36 cellular contexts compared by ENCODE assay signal in the genomic region with DNA sequence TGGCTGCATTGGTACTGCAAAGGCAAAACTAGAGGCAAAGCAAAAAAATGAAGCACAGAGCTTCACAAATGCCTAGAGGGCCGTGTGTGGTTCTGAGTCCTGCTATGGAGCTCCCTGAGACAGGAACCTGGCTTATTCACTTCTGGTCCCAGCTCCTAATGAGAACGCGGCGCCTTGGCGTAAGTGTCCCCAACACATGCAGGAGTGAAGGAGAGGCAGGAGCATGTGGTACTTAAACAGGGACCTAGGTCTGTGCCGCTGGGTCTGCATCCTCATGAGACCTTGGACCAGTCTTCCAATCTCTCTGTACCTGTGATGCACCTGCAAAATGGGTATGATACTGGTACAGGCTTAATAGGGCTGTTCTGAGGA. TPM values are rescaled to one million over a fixed set of nuclear protein-coding genes. Genes with fewer than 3 reads are reported as not detected.
"Had no signal": no experiment of that assay in that cellular context is flagged by ENCODE, and none has a peak within 500 bp of the region (broad histone marks: within the 10 kb centered on the region; RNA-seq: fewer than 3 reads in every experiment).

No MANE protein-coding gene starts in this region.

- H3K9me3 ChIP-seq: ascending aorta, breast epithelium, colonic mucosa had no signal

- H3K27me3 Mint-ChIP-seq: activated CD4-positive, alpha-beta T cell treated with anti-CD3 and anti-CD28 coated beads for 36 hours; activated naive CD8-positive, alpha-beta T cell treated with anti-CD3 and anti-CD28 coated beads, Interleukin-2, amount 10 ng/mL, durations not matched to agents 7 days and 5 days; activated T-cell treated with anti-CD3 and anti-CD28 coated beads, Interleukin-2, amount 50 U/mL, for 24 hours had no signal

- H3K27ac Mint-ChIP-seq: activated CD4-positive, alpha-beta memory T cell treated with anti-CD3 and anti-CD28 coated beads for 36 hours; activated CD4-positive, alpha-beta T cell treated with anti-CD3 and anti-CD28 coated beads for 36 hours; activated CD4-positive, alpha-beta T cell treated with anti-CD3 and anti-CD28 coated beads, Interleukin-2, amount 10 ng/mL, durations not matched to agents 24 days and 14 days; activated CD8-positive, alpha-beta T cell treated with anti-CD3 and anti-CD28 coated beads, Interleukin-2, amount 10 ng/mL, durations not matched to agents 7 days and 5 days; activated naive CD4-positive, alpha-beta T cell treated with anti-CD3 and anti-CD28 coated beads, Interleukin-2, amount 10 ng/mL, durations not matched to agents 7 days and 5 days; activated naive CD4-positive, alpha-beta T cell treated with anti-CD3 and anti-CD28 coated beads, Interleukin-2, amount 50 U/mL, for 72 hours; activated naive CD8-positive, alpha-beta T cell treated with anti-CD3 and anti-CD28 coated beads, Interleukin-2, amount 10 ng/mL, durations not matched to agents 7 days and 5 days; activated T-cell treated with anti-CD3 and anti-CD28 coated beads, Interleukin-2, amount 50 U/mL, for 24 hours; activated T-cell treated with anti-CD3 and anti-CD28 coated beads, Interleukin-2, amount 50 U/mL, for 72 hours; brain; T-helper 17 cell; T-helper 2 cell treated with Interferon-gamma antibody and Interleukin-4, amounts not matched to agents 5 μg/mL and 100 μg/mL, for 36 hours had no signal

- H3K27ac ChIP-seq: ascending aorta, breast epithelium, cardiac muscle cell, colonic mucosa, epithelial cell of prostate, esophagus squamous epithelium, gastroesophageal sphincter had no signal

- H3K4me3 ChIP-seq: ascending aorta, breast epithelium, cardiac muscle cell, colonic mucosa, esophagus squamous epithelium, gastroesophageal sphincter had no signal

- H3K4me3 Mint-ChIP-seq: activated CD4-positive, alpha-beta memory T cell treated with anti-CD3 and anti-CD28 coated beads for 36 hours; activated CD4-positive, alpha-beta T cell treated with anti-CD3 and anti-CD28 coated beads for 36 hours; activated CD4-positive, alpha-beta T cell treated with anti-CD3 and anti-CD28 coated beads, Interleukin-2, amount 10 ng/mL, durations not matched to agents 24 days and 14 days; activated CD8-positive, alpha-beta T cell treated with anti-CD3 and anti-CD28 coated beads, Interleukin-2, amount 10 ng/mL, durations not matched to agents 7 days and 5 days; activated naive CD4-positive, alpha-beta T cell treated with anti-CD3 and anti-CD28 coated beads, Interleukin-2, amount 10 ng/mL, durations not matched to agents 7 days and 5 days; activated naive CD8-positive, alpha-beta T cell treated with anti-CD3 and anti-CD28 coated beads, Interleukin-2, amount 10 ng/mL, durations not matched to agents 7 days and 5 days; activated T-cell treated with anti-CD3 and anti-CD28 coated beads, Interleukin-2, amount 50 U/mL, for 24 hours; activated T-cell treated with anti-CD3 and anti-CD28 coated beads, Interleukin-2, amount 50 U/mL, for 72 hours; brain; T-helper 17 cell; T-helper 2 cell treated with Interferon-gamma antibody and Interleukin-4, amounts not matched to agents 5 μg/mL and 100 μg/mL, for 36 hours had no signal

- H3K4me1 Mint-ChIP-seq: activated CD4-positive, alpha-beta T cell treated with anti-CD3 and anti-CD28 coated beads for 36 hours; activated CD4-positive, alpha-beta T cell treated with anti-CD3 and anti-CD28 coated beads, Interleukin-2, amount 10 ng/mL, durations not matched to agents 24 days and 14 days; activated naive CD4-positive, alpha-beta T cell treated with anti-CD3 and anti-CD28 coated beads, Interleukin-2, amount 10 ng/mL, durations not matched to agents 7 days and 5 days; activated naive CD8-positive, alpha-beta T cell treated with anti-CD3 and anti-CD28 coated beads, Interleukin-2, amount 10 ng/mL, durations not matched to agents 7 days and 5 days; brain; T-helper 17 cell had no signal

- ATAC-seq: activated CD4-positive, alpha-beta T cell treated with anti-CD3 and anti-CD28 coated beads for 36 hours; activated CD8-positive, alpha-beta T cell treated with anti-CD3 and anti-CD28 coated beads, Interleukin-2, amount 10 ng/mL, durations not matched to agents 7 days and 5 days; activated naive CD4-positive, alpha-beta T cell treated with anti-CD3 and anti-CD28 coated beads, Interleukin-2, amount 50 U/mL, for 72 hours; activated T-cell treated with anti-CD3 and anti-CD28 coated beads, Interleukin-2, amount 50 U/mL, for 72 hours; gastroesophageal sphincter; T-helper 17 cell had no signal

- H3K27me3 ChIP-seq: ascending aorta, breast epithelium, cardiac muscle cell, colonic mucosa, esophagus squamous epithelium, gastroesophageal sphincter had no signal

- H3K36me3 ChIP-seq: ascending aorta, breast epithelium, cardiac muscle cell, colonic mucosa, gastroesophageal sphincter had no signal

- H3K4me1 ChIP-seq: ascending aorta, breast epithelium, colonic mucosa, gastroesophageal sphincter had no signal

- DNase-seq: activated CD4-positive, alpha-beta memory T cell treated with anti-CD3 and anti-CD28 coated beads for 36 hours; activated CD4-positive, alpha-beta T cell treated with anti-CD3 and anti-CD28 coated beads for 36 hours; activated CD4-positive, alpha-beta T cell treated with anti-CD3 and anti-CD28 coated beads, Interleukin-2, amount 10 ng/mL, durations not matched to agents 24 days and 14 days; activated CD4-positive, CD25-positive, alpha-beta regulatory T cell; activated CD4-positive, CD25-positive, alpha-beta regulatory T cell treated with anti-CD3 and anti-CD28 coated beads, Interleukin-2, amount 50 U/mL, for 72 hours; activated CD8-positive, alpha-beta memory T cell treated with anti-CD3 and anti-CD28 coated beads, Interleukin-2, amount 50 U/mL, for 48 hours; activated CD8-positive, alpha-beta T cell treated with anti-CD3 and anti-CD28 coated beads, Interleukin-2, amount 10 ng/mL, durations not matched to agents 7 days and 5 days; activated gamma-delta T cell; activated naive CD4-positive, alpha-beta T cell; activated naive CD4-positive, alpha-beta T cell treated with anti-CD3 and anti-CD28 coated beads, Interleukin-2, amount 10 ng/mL, durations not matched to agents 7 days and 5 days; activated naive CD8-positive, alpha-beta T cell treated with anti-CD3 and anti-CD28 coated beads, Interleukin-2, amount 10 ng/mL, durations not matched to agents 7 days and 5 days; activated T-cell treated with anti-CD3 and anti-CD28 coated beads for 4 hours; activated T-cell treated with anti-CD3 and anti-CD28 coated beads, Interleukin-2, amount 50 U/mL, for 24 hours; activated T-cell treated with anti-CD3 and anti-CD28 coated beads, Interleukin-2, amount 50 U/mL, for 72 hours; central memory CD4-positive, alpha-beta T cell; cerebellar nuclear complex; colonic mucosa; effector CD8-positive, alpha-beta T cell; esophagus squamous epithelium; foreskin melanocyte; T-helper 1 cell; T-helper 17 cell; T1000 had no signal

RNA-seq across cellular contexts. Expression of gene SLC2A7, which starts 14.4 kb away (rescaled TPM):
- total RNA-seq: activated CD4-positive, alpha-beta memory T cell treated with anti-CD3 and anti-CD28 coated beads for 36 hours; activated CD4-positive, alpha-beta T cell treated with anti-CD3 and anti-CD28 coated beads for 36 hours; activated CD4-positive, alpha-beta T cell treated with anti-CD3 and anti-CD28 coated beads, Interleukin-2, amount 10 ng/mL, durations not matched to agents 24 days and 14 days; activated naive CD4-positive, alpha-beta T cell treated with anti-CD3 and anti-CD28 coated beads, Interleukin-2, amount 50 U/mL, for 72 hours; ascending aorta; breast epithelium; cardiac muscle cell; colonic mucosa; endothelial cell of umbilical vein; fibroblast of lung; fibroblast of villous mesenchyme; glomerular endothelial cell; T-helper 17 cell had no signal
- polyA plus RNA-seq: cardiac muscle cell, endothelial cell of umbilical vein, esophagus, fibroblast of lung had no signal

RNA-seq across cellular contexts. Expression of gene SLC2A5, which starts 28.8 kb away (rescaled TPM):
- total RNA-seq: activated CD4-positive, alpha-beta memory T cell treated with anti-CD3 and anti-CD28 coated beads for 36 hours; activated CD4-positive, alpha-beta T cell treated with anti-CD3 and anti-CD28 coated beads for 36 hours; activated CD4-positive, alpha-beta T cell treated with anti-CD3 and anti-CD28 coated beads, Interleukin-2, amount 10 ng/mL, durations not matched to agents 24 days and 14 days; activated CD8-positive, alpha-beta T cell treated with anti-CD3 and anti-CD28 coated beads, Interleukin-2, amount 10 ng/mL, durations not matched to agents 7 days and 5 days; activated naive CD4-positive, alpha-beta T cell treated with anti-CD3 and anti-CD28 coated beads, Interleukin-2, amount 50 U/mL, for 72 hours; activated naive CD8-positive, alpha-beta T cell treated with anti-CD3 and anti-CD28 coated beads, Interleukin-2, amount 10 ng/mL, durations not matched to agents 7 days and 5 days; activated T-cell treated with anti-CD3 and anti-CD28 coated beads, Interleukin-2, amount 50 U/mL, for 72 hours; cardiac muscle cell; endothelial cell of umbilical vein had no signal
- polyA plus RNA-seq: cardiac muscle cell, endothelial cell of umbilical vein had no signal
